ENCODE assay signal across 11 cellular contexts in genomic region chr11:126083829-126084607, GRCh38.
DNase-seq lines count a peak whose midpoint lies in the region; ATAC-seq lines count a peak whose summit lies in the region.
"Had no signal": no experiment of that assay in that cellular context is flagged by ENCODE, and none has a peak within 500 bp of the region (broad histone marks: within the 10 kb centered on the region; RNA-seq: fewer than 3 reads in every experiment).

No MANE protein-coding gene starts in this region.

- no peak for ATAC-seq in GM21515 (IDR thresholded peaks at IDR 0.05; ENCODE audit: unreplicated experiment)
- ATAC-seq: sciatic nerve had no signal

- DNase-seq in DMS53 (lab: John Stamatoyannopoulos, UW) (peak; percentile 15), DMS53 treated with DMSO at 0.1 percent for 48 hours (lab: John Stamatoyannopoulos, UW; ENCODE audit: unreplicated experiment) (no peak), NCI-H345 treated with DMSO at 0.1 percent for 48 hours (lab: John Stamatoyannopoulos, UW; ENCODE audit: unreplicated experiment) (peak; percentile 16), NCI-H748 (lab: John Stamatoyannopoulos, UW; ENCODE audit: unreplicated experiment) (no peak), NCI-H1417 treated with DMSO at 0.1 percent for 48 hours (lab: John Stamatoyannopoulos, UW) (no peak)
- DNase-seq in activated effector memory CD4-positive, alpha-beta T cell treated with anti-CD3 and anti-CD28 coated beads, Interleukin-2, amount 50 U/mL, for 16 hours, result peak; percentile 70
- peak; percentile 16 for DNase-seq in stimulated activated CD4-positive, alpha-beta T cell treated with anti-CD3 and anti-CD28 coated beads, Interleukin-1b, Interleukin-23, amount 100 ng/mL, for 48 hours
- DNase-seq: GM23248, OCI-M1 had no signal

Comparison
In these comparisons a context has a peak if more than half of its experiments do, and no peak if none do; other contexts are left out.
1. DNase-seq: peak in DMS53 (single experiment), NCI-H345 treated with DMSO at 0.1 percent for 48 hours (single experiment), activated effector memory CD4-positive, alpha-beta T cell treated with anti-CD3 and anti-CD28 coated beads, Interleukin-2, amount 50 U/mL, for 16 hours (single experiment) and stimulated activated CD4-positive, alpha-beta T cell treated with anti-CD3 and anti-CD28 coated beads, Interleukin-1b, Interleukin-23, amount 100 ng/mL, for 48 hours (single experiment); none in DMS53 treated with DMSO at 0.1 percent for 48 hours (single experiment), NCI-H748 (single experiment) and NCI-H1417 treated with DMSO at 0.1 percent for 48 hours (single experiment).